Comparison of ENCODE assay signal across 8 cellular contexts in the genomic region with DNA sequence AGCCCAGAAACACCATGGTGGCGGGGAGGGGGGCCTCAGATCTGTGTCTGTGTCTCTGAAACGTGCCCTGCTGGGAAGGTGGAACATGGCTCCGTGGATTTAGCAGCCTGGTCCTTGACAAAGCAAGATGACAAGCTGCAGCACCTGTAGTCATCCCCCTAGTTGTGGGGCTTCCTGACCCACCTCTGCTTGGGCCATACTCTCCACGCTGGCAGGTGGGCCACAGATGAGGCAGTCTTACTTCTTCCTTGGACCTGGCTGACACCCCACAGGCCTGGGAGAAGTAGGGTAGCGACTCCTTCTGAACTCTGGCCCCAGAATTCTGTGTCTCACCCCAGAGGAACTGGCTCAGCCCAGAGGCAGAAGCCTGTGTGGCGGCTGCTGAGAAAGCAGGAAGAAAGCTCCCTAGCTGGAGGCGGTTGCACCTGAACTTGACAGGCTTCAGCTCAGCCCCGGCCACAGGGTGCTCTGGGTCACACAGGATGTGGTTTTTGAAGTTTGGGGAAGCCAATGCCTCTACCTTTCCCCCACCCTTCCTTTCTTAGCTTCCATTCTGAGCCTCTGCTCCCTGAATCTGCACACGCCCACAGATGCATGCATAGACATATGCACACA.
DNase-seq lines count a peak whose midpoint lies in the region; ATAC-seq and TF ChIP-seq lines count a peak whose summit lies in the region.

No MANE protein-coding gene starts in this region.

- CTCF ChIA-PET in OCI-LY7 (lab: Charles Lee; ENCODE audit: unreplicated experiment): interaction anchor here (1.0 to 2.0 kb wide), 3 partner anchors 17 to 47 kb away, joined by 5 to 11 read pairs (median 5); no protein-coding TSS in a partner anchor

- H3K79me2 ChIP-seq in OCI-LY7 (ENCODE audit: insufficient read depth, low read depth, low read length): no peaks in the 10 kb centered on the region

- H2AFZ ChIP-seq in OCI-LY7 (ENCODE audit: low read length): peak overlapping the region; percentile 93; the same call in 1 of the 2 replicates

- no peaks in the 10 kb centered on the region for H3K9me2 ChIP-seq in OCI-LY7 (ENCODE audit: insufficient read depth, low read length)

- peaks cover 85% of the 10 kb centered on the region for H3K4me1 ChIP-seq in OCI-LY7 (ENCODE audit: insufficient read depth, low read length, poor library complexity, severe bottlenecking)

- H3K27ac ChIP-seq in OCI-LY7 (ENCODE audit: low read depth, low read length, poor library complexity, severe bottlenecking): peak overlapping the region; percentile 94

- POLR2A ChIA-PET in OCI-LY7 (lab: Charles Lee): interaction anchor here (0.9 to 12.1 kb wide), 12 partner anchors 8 to 394 kb away, joined by 3 to 192 read pairs (median 4); a partner anchor contains a TSS

- DNase-seq in GM12865 (ENCODE audit: low read depth) (peak; percentile 91), OCI-LY7 (ENCODE audit: low spot score) (peak; percentile 96), NCI-H1048 (lab: John Stamatoyannopoulos, UW) (no peak), NCI-H2029 (lab: John Stamatoyannopoulos, UW) (no peak), NCI-H345 (lab: John Stamatoyannopoulos, UW) (no peak)
- DNase-seq in activated naive CD4-positive, alpha-beta T cell (lab: John Stamatoyannopoulos, UW): peak; percentile 22 to 54 (median 37)
- DNase-seq in stimulated activated CD4-positive, alpha-beta T cell treated with anti-CD3 and anti-CD28 coated beads, TNF-alpha, amount 100 ng/mL, for 1 hour (ENCODE audit: low read depth in 3 of 3, low spot score in 1 of 3): peak in 2 of 3 donors; percentile 50 to 57

- TF ChIP-seq CTCF in GM12865 (IDR thresholded peaks at IDR 0.05; ENCODE audit: insufficient read depth, low read depth, low read length, missing control alignments) (no peak), OCI-LY7 (conservative IDR thresholded peaks at IDR 0.05; ENCODE audit: low read length) (no peak)

- no peaks in the 10 kb centered on the region for H3K36me3 ChIP-seq in OCI-LY7 (ENCODE audit: insufficient read depth, low read length)

- no peaks in the 10 kb centered on the region for H4K20me1 ChIP-seq in OCI-LY7 (ENCODE audit: insufficient read depth, low read length)

- peak; percentile 82 for ATAC-seq in HG02610 (IDR thresholded peaks at IDR 0.05; ENCODE audit: unreplicated experiment)

- no TSS peak for BruUV-seq in OCI-LY7 (replicated peaks; lab: Mats Ljungman, UMichigan)

- intact Hi-C loops in OCI-LY7 (cut with micrococcal nuclease; ENCODE audit: unreplicated experiment): loop anchor here (1.0 to 5.0 kb wide), 5 partner anchors 18 to 372 kb away; a partner anchor contains a TSS

- H3K4me3 ChIP-seq in GM12865 (ENCODE audit: low read depth, low read length): peak overlapping the region; percentile 13; the same call in 1 of the 2 replicates
- H3K4me3 ChIP-seq in OCI-LY7 (ENCODE audit: low read depth, low read length, poor library complexity, severe bottlenecking): peak overlapping the region; percentile 60

- peak overlapping the region; percentile 96 for H3K4me2 ChIP-seq in OCI-LY7 (ENCODE audit: low read length)

- no peaks in the 10 kb centered on the region for H3K9me3 ChIP-seq in OCI-LY7 (ENCODE audit: low read length)

Comparison
In these comparisons a context has a peak if more than half of its experiments do, and no peak if none do; other contexts are left out.
1. DNase-seq: peak in GM12865 (single experiment), OCI-LY7 (single experiment), activated naive CD4-positive, alpha-beta T cell (4 of 4) and stimulated activated CD4-positive, alpha-beta T cell treated with anti-CD3 and anti-CD28 coated beads, TNF-alpha, amount 100 ng/mL, for 1 hour (2 of 3); none in NCI-H1048 (single experiment), NCI-H2029 (single experiment) and NCI-H345 (single experiment).